Comparison of ENCODE assay signal across 10 cellular contexts in genomic region chr3:132231633-132232032, GRCh38.
DNase-seq lines count a peak whose midpoint lies in the region; ATAC-seq, FAIRE-seq and TF ChIP-seq lines count a peak whose summit lies in the region.
"Had no signal": no experiment of that assay in that cellular context is flagged by ENCODE, and none has a peak within 500 bp of the region (broad histone marks: within the 10 kb centered on the region; RNA-seq: fewer than 3 reads in every experiment).

No MANE protein-coding gene starts in this region.

- ATAC-seq in HG03159 (IDR thresholded peaks at IDR 0.05; ENCODE audit: unreplicated experiment): no peak
- ATAC-seq in gastrocnemius medialis: no peak

- H3K9me3 ChIP-seq in BE2C: no peaks in the 10 kb centered on the region
- H3K9me3 ChIP-seq in adipocyte (ENCODE audit: control insufficient read depth, low read length): no peaks in the 10 kb centered on the region
- H3K9me3 ChIP-seq in gastrocnemius medialis: no peaks in the 10 kb centered on the region

- H3K9ac ChIP-seq in adipocyte (ENCODE audit: low read length): no peak overlapping the region

- in situ Hi-C loops in gastrocnemius medialis (cut with MboI; ENCODE audit: low sequenced_read_pairs in 4 of 4): no loop called here

- no peak overlapping the region for H3K27ac ChIP-seq in gastrocnemius medialis
- H3K27ac ChIP-seq: WERI-Rb-1 had no signal

- H3K4me1 ChIP-seq in BE2C (no peaks in the 10 kb centered on the region), adipocyte (ENCODE audit: control insufficient read depth, insufficient read depth, low read length) (no peaks in the 10 kb centered on the region), gastrocnemius medialis (peaks cover 0 to 5% of the 10 kb centered on the region in 2 donors)

- CTCF ChIA-PET in activated CD4-positive, alpha-beta memory T cell treated with anti-CD3 and anti-CD28 coated beads, Interleukin-2, amount 10 ng/mL, durations not matched to agents 7 days and 5 days (lab: Charles Lee): no interaction called here

- POLR2A ChIA-PET in activated CD4-positive, alpha-beta memory T cell treated with anti-CD3 and anti-CD28 coated beads, Interleukin-2, amount 10 ng/mL, durations not matched to agents 7 days and 5 days (lab: Charles Lee): no interaction called here

- TF ChIP-seq POLR2A in gastrocnemius medialis (IDR thresholded peaks at IDR 0.05): no peak

- intact Hi-C loops in gastrocnemius medialis (cut with DNase I; ENCODE audit: low total_unique reads): no loop called here

- DNase-seq in BE2C: peak; percentile 27
- DNase-seq in HT1080 (ENCODE audit: low read depth): peak; percentile 81
- peak; percentile 44 for DNase-seq in adipocyte (ENCODE audit: low read depth)
- peak; percentile 84 for DNase-seq in kidney glomerular epithelial cell (lab: John Stamatoyannopoulos, UW)
- no peak for DNase-seq in activated CD4-positive, alpha-beta memory T cell treated with anti-CD3 and anti-CD28 coated beads, Interleukin-2, amount 10 ng/mL, durations not matched to agents 7 days and 5 days
- DNase-seq in gastrocnemius medialis: no peak
- DNase-seq in HTR-8/SVneo (ENCODE audit: insufficient read length, low spot score): no peak
- DNase-seq: DND-41, WERI-Rb-1 had no signal

- peaks cover 16% of the 10 kb centered on the region for H3K27me3 Mint-ChIP-seq in activated CD4-positive, alpha-beta memory T cell treated with anti-CD3 and anti-CD28 coated beads, Interleukin-2, amount 10 ng/mL, durations not matched to agents 7 days and 5 days

- H3K4me3 Mint-ChIP-seq in activated CD4-positive, alpha-beta memory T cell treated with anti-CD3 and anti-CD28 coated beads, Interleukin-2, amount 10 ng/mL, durations not matched to agents 7 days and 5 days: no peak overlapping the region

- no peaks in the 10 kb centered on the region for H3K36me3 Mint-ChIP-seq in activated CD4-positive, alpha-beta memory T cell treated with anti-CD3 and anti-CD28 coated beads, Interleukin-2, amount 10 ng/mL, durations not matched to agents 7 days and 5 days (ENCODE audit: low read depth)

- no peak overlapping the region for H3K27ac Mint-ChIP-seq in activated CD4-positive, alpha-beta memory T cell treated with anti-CD3 and anti-CD28 coated beads, Interleukin-2, amount 10 ng/mL, durations not matched to agents 7 days and 5 days

- H3K4me3 ChIP-seq in BE2C (ENCODE audit: low read depth, low read length) (no peak overlapping the region), adipocyte (ENCODE audit: low read length) (peak overlapping the region; percentile 12), gastrocnemius medialis (no peak overlapping the region)

- TF ChIP-seq CTCF in BE2C (IDR thresholded peaks at IDR 0.05; ENCODE audit: low read depth, low read length): no peak
- TF ChIP-seq CTCF in gastrocnemius medialis (IDR thresholded peaks at IDR 0.05 in 4 of 5, conservative IDR thresholded peaks at IDR 0.05 in 1 of 5): no peak

- no peaks in the 10 kb centered on the region for H3K9me3 Mint-ChIP-seq in activated CD4-positive, alpha-beta memory T cell treated with anti-CD3 and anti-CD28 coated beads, Interleukin-2, amount 10 ng/mL, durations not matched to agents 7 days and 5 days

- no peaks in the 10 kb centered on the region for H3K36me3 ChIP-seq in BE2C
- H3K36me3 ChIP-seq in adipocyte (ENCODE audit: control insufficient read depth, insufficient read depth, low read length, severe bottlenecking): no peaks in the 10 kb centered on the region
- H3K36me3 ChIP-seq in gastrocnemius medialis: no peaks in the 10 kb centered on the region
- H3K36me3 ChIP-seq: WERI-Rb-1 had no signal

- H3K27me3 ChIP-seq in BE2C (no peaks in the 10 kb centered on the region), adipocyte (replicated peaks; ENCODE audit: control insufficient read depth, insufficient read depth, low read length) (no peaks in the 10 kb centered on the region), gastrocnemius medialis (no peaks in the 10 kb centered on the region)

- no peak for FAIRE-seq in HTR-8/SVneo (lab: Jason Lieb, UNC)

- H3K4me1 Mint-ChIP-seq in activated CD4-positive, alpha-beta memory T cell treated with anti-CD3 and anti-CD28 coated beads, Interleukin-2, amount 10 ng/mL, durations not matched to agents 7 days and 5 days: no peaks in the 10 kb centered on the region

Comparison
In these comparisons a context has a peak if more than half of its experiments do, and no peak if none do; other contexts are left out.
1. DNase-seq: peak in BE2C (single experiment), HT1080 (single experiment), adipocyte (single experiment) and kidney glomerular epithelial cell (single experiment); none in activated CD4-positive, alpha-beta memory T cell treated with anti-CD3 and anti-CD28 coated beads, Interleukin-2, amount 10 ng/mL, durations not matched to agents 7 days and 5 days (single experiment), gastrocnemius medialis (0 of 2) and HTR-8/SVneo (single experiment).